15 cellular contexts compared by ENCODE assay signal in genomic region chr1:91700332-91700731, GRCh38.
DNase-seq lines count a peak whose midpoint lies in the region; ATAC-seq and TF ChIP-seq lines count a peak whose summit lies in the region.
"Had no signal": no experiment of that assay in that cellular context is flagged by ENCODE, and none has a peak within 500 bp of the region (broad histone marks: within the 10 kb centered on the region; RNA-seq: fewer than 3 reads in every experiment).

No MANE protein-coding gene starts in this region.

- intact Hi-C loops in breast epithelium (cut with DNase I; ENCODE audit: low total_unique reads): no loop called here
- intact Hi-C loops in naive thymus-derived CD4-positive, alpha-beta T cell (cut with micrococcal nuclease): no loop called here

- TF ChIP-seq CTCF in AG04449 (IDR thresholded peaks at IDR 0.05; ENCODE audit: insufficient read depth, low read length, missing control alignments) (peak; percentile 37), breast epithelium (IDR thresholded peaks at IDR 0.05) (no peak), GM10266 (IDR thresholded peaks at IDR 0.05; ENCODE audit: control insufficient read depth, insufficient read depth, low read depth, missing control alignments) (no peak)

- no peaks in the 10 kb centered on the region for H3K36me3 ChIP-seq in breast epithelium
- H3K36me3 ChIP-seq in naive thymus-derived CD4-positive, alpha-beta T cell (ENCODE audit: control insufficient read depth in 2 of 3, insufficient read depth in 3 of 3, low read length in 3 of 3): peaks cover 0 to 4% (median 0%) of the 10 kb centered on the region in 3 experiments

- H3K9me3 Mint-ChIP-seq in naive thymus-derived CD4-positive, alpha-beta T cell: peaks cover 0 to 5% (median 0%) of the 10 kb centered on the region in 11 donors
- H3K9me3 Mint-ChIP-seq: naive B cell had no signal

- TF ChIP-seq POLR2A in breast epithelium (IDR thresholded peaks at IDR 0.05): no peak

- no peak overlapping the region for H3K4me3 Mint-ChIP-seq in naive thymus-derived CD4-positive, alpha-beta T cell
- H3K4me3 Mint-ChIP-seq: activated naive CD8-positive, alpha-beta T cell treated with anti-CD3 and anti-CD28 coated beads, Interleukin-2, amount 10 ng/mL, durations not matched to agents 7 days and 5 days; naive B cell had no signal

- H3K4me1 Mint-ChIP-seq in naive thymus-derived CD4-positive, alpha-beta T cell: peaks cover 19 to 39% (median 37%) of the 10 kb centered on the region in 7 donors
- H3K4me1 Mint-ChIP-seq: naive B cell had no signal

- CTCF ChIA-PET in AG04449 (lab: Yijun Ruan, JAX): interaction anchor here (0.6 to 3.5 kb wide), 10 partner anchors 11 to 226 kb away, joined by 3 to 14 read pairs (median 4); no protein-coding TSS in a partner anchor
- CTCF ChIA-PET in naive thymus-derived CD4-positive, alpha-beta T cell (lab: Charles Lee): no interaction called here

- no peak for ATAC-seq in naive thymus-derived CD4-positive, alpha-beta T cell

- DNase-seq in AG04449 (ENCODE audit: low read depth, low spot score): no peak
- peak; percentile 79 for DNase-seq in HCEC 1CT
- no peak for DNase-seq in breast epithelium (ENCODE audit: low spot score in 2 of 2)
- DNase-seq in kidney tubule cell (ENCODE audit: low spot score): peak; percentile 33
- no peak for DNase-seq in naive thymus-derived CD4-positive, alpha-beta T cell
- DNase-seq in GM10266 (ENCODE audit: extremely low spot score): no peak
- DNase-seq in NCI-H1930 (lab: John Stamatoyannopoulos, UW): no peak
- no peak for DNase-seq in activated T-cell treated with anti-CD3 and anti-CD28 coated beads for 4 hours
- DNase-seq: activated naive CD8-positive, alpha-beta T cell treated with anti-CD3 and anti-CD28 coated beads, Interleukin-2, amount 10 ng/mL, durations not matched to agents 7 days and 5 days; naive B cell; NCI-H226; stimulated activated CD4-positive, alpha-beta T cell treated with anti-CD3 and anti-CD28 coated beads, Interleukin-12 subunit alpha, Interleukin-12 subunit beta, amount 100 ng/mL, for 4 hours had no signal

- H3K9me3 ChIP-seq in breast epithelium: no peaks in the 10 kb centered on the region
- H3K9me3 ChIP-seq in naive thymus-derived CD4-positive, alpha-beta T cell (ENCODE audit: control insufficient read depth in 2 of 3, low read length in 3 of 3): no peaks in the 10 kb centered on the region
- H3K9me3 ChIP-seq: BLaER1 treated with 17β-estradiol and CSF1 and Interleukin-3, amounts not matched to agents 10 nM and 100 nM had no signal

- no peaks in the 10 kb centered on the region for H3K27me3 Mint-ChIP-seq in naive thymus-derived CD4-positive, alpha-beta T cell
- H3K27me3 Mint-ChIP-seq: naive B cell had no signal

- H3K27ac Mint-ChIP-seq in naive thymus-derived CD4-positive, alpha-beta T cell: no peak overlapping the region
- H3K27ac Mint-ChIP-seq: activated naive CD8-positive, alpha-beta T cell treated with anti-CD3 and anti-CD28 coated beads, Interleukin-2, amount 10 ng/mL, durations not matched to agents 7 days and 5 days; naive B cell had no signal

- no peaks in the 10 kb centered on the region for H3K27me3 ChIP-seq in breast epithelium
- no peaks in the 10 kb centered on the region for H3K27me3 ChIP-seq in naive thymus-derived CD4-positive, alpha-beta T cell (ENCODE audit: control insufficient read depth in 2 of 2, insufficient read depth in 2 of 2, low read length in 2 of 2)
- H3K27me3 ChIP-seq: BLaER1 treated with 17β-estradiol and CSF1 and Interleukin-3, amounts not matched to agents 10 nM and 100 nM had no signal

- H3K27ac ChIP-seq in breast epithelium: peak overlapping the region; percentile 33 to 57
- H3K27ac ChIP-seq in naive thymus-derived CD4-positive, alpha-beta T cell (ENCODE audit: low read depth, low read length): no peak overlapping the region
- H3K27ac ChIP-seq: BLaER1 treated with 17β-estradiol and CSF1 and Interleukin-3, amounts not matched to agents 10 nM and 100 nM; HL-60; RWPE1 had no signal

- no peaks in the 10 kb centered on the region for H3K4me1 ChIP-seq in breast epithelium
- H3K4me1 ChIP-seq in naive thymus-derived CD4-positive, alpha-beta T cell (ENCODE audit: control insufficient read depth in 2 of 2, insufficient read depth in 2 of 2, low read length in 2 of 2): peaks cover 14 to 18% of the 10 kb centered on the region in 2 donors

- POLR2A ChIA-PET in AG04449 (lab: Yijun Ruan, JAX): interaction anchor here (0.6 to 1.5 kb wide), 4 partner anchors 31 to 125 kb away, joined by 3 read pairs; no protein-coding TSS in a partner anchor
- POLR2A ChIA-PET in naive thymus-derived CD4-positive, alpha-beta T cell (lab: Charles Lee): no interaction called here

- H3K4me3 ChIP-seq in AG04449 (ENCODE audit: low read depth, low read length) (no peak overlapping the region), breast epithelium (no peak overlapping the region)
- no peak overlapping the region for H3K4me3 ChIP-seq in naive thymus-derived CD4-positive, alpha-beta T cell (ENCODE audit: low read length)
- H3K4me3 ChIP-seq: BLaER1 treated with 17β-estradiol and CSF1 and Interleukin-3, amounts not matched to agents 10 nM and 100 nM had no signal

- H3K36me3 Mint-ChIP-seq in naive thymus-derived CD4-positive, alpha-beta T cell: peaks cover 0 to 45% (median 18%) of the 10 kb centered on the region in 5 donors
- H3K36me3 Mint-ChIP-seq: naive B cell had no signal

Comparison
In these comparisons a context has a peak if more than half of its experiments do, and no peak if none do; other contexts are left out.
1. DNase-seq: peak in HCEC 1CT (single experiment) and kidney tubule cell (single experiment); none in AG04449 (single experiment), breast epithelium (0 of 2), naive thymus-derived CD4-positive, alpha-beta T cell (0 of 9), GM10266 (single experiment), NCI-H1930 (0 of 2) and activated T-cell treated with anti-CD3 and anti-CD28 coated beads for 4 hours (single experiment).